28 cellular contexts compared by ENCODE assay signal in genomic region chr2:114797942-114798341, GRCh38.
"Had no signal": no experiment of that assay in that cellular context is flagged by ENCODE, and none has a peak within 500 bp of the region (broad histone marks: within the 10 kb centered on the region; RNA-seq: fewer than 3 reads in every experiment).

No MANE protein-coding gene starts in this region.

- DNase-seq: dermis blood vessel endothelial cell; dorsolateral prefrontal cortex; effector CD4-positive, alpha-beta T cell; effector memory CD8-positive, alpha-beta T cell; endodermal cell; erythroblast; esophagus squamous epithelium; foreskin fibroblast; foreskin melanocyte; gastrocnemius medialis; glutamatergic neuron; head of caudate nucleus; heart right ventricle; hippocampal formation; left cardiac atrium; left lung; left ventricle myocardium superior; lower lobe of right lung; mesenchymal stem cell; mucosa of descending colon; naive B cell had no signal

- H3K9me3 ChIP-seq: esophagus squamous epithelium, gastrocnemius medialis, heart right ventricle, left lung, lower lobe of right lung, mucosa of descending colon had no signal

- FAIRE-seq: colon, endometrium, islet of Langerhans, keratinocyte had no signal

- ATAC-seq: effector memory CD8-positive, alpha-beta T cell; esophagus mucosa; gastrocnemius medialis; heart right ventricle; left cardiac atrium; left lung; left ventricle myocardium superior; lower lobe of right lung; mucosa of descending colon had no signal

- H3K27ac ChIP-seq: coronary artery, dorsolateral prefrontal cortex, epithelial cell of prostate, esophagus squamous epithelium, gastrocnemius medialis, heart right ventricle, left lung, lower lobe of right lung had no signal

- H3K4me1 ChIP-seq: esophagus squamous epithelium, gastrocnemius medialis, heart right ventricle, left lung, lower lobe of right lung had no signal

- H3K27me3 ChIP-seq: dorsolateral prefrontal cortex, esophagus squamous epithelium, gastrocnemius medialis, heart right ventricle, left lung had no signal

- H3K36me3 ChIP-seq: esophagus squamous epithelium, gastrocnemius medialis, heart right ventricle, left lung, lower lobe of right lung had no signal

- H3K4me3 ChIP-seq: coronary artery, dorsolateral prefrontal cortex, esophagus squamous epithelium, gastrocnemius medialis, heart right ventricle, left lung, lower lobe of right lung, mucosa of descending colon had no signal
